Comparison of ENCODE assay signal across 8 cellular contexts in the genomic region with DNA sequence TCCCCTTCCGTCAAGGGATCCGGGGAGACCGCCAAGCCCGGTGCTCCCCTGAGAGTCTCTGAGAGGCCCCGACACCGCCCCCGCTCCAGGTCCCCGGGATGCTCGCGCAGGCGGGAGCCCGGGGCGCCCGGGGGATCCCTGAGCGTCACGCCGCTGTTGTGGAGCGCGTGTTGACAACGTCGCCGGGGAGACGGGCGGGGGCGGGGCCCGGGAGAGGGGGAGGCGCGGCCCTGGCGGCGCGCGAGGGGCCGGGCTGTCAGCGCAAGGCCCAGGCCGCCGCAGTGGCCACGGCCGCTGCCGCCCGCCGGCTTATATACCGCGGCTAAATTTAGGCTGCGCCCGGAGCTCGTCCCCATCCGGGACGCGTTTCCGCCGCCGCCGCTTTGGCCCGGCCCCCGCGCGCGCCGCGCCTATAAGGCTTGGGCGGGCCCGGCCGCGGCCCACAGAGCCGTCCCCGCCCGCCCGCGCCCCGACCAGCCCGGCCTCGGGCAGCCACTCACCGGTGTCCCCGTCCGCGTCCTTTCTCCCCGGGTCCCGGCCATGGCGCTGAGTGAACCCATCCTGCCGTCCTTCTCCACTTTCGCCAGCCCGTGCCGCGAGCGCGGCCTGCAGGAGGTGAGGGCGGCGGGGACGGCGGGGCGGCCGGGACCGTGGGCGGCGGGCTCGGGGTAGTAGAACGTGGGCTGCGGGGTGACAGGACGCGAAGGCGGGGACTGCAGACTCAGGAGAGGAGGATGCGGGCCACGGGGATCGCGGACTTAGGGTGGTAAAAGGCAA. TPM values are rescaled to one million over a fixed set of nuclear protein-coding genes. Genes with fewer than 3 reads are reported as not detected.
DNase-seq lines count a peak whose midpoint lies in the region; ATAC-seq and TF ChIP-seq lines count a peak whose summit lies in the region.

Gene KLF2, plus strand, starts transcription at position 443 of the 777 bp plus-strand sequence. Its CDS starts 98 bp downstream, at position 541.

- H3K9ac ChIP-seq in liver (ENCODE audit: low read depth in 1 of 2, low read length in 2 of 2): peak within 1 kb of the TSS in 1 of 2 donors; percentile 8

- no peaks in the 10 kb centered on the region for H3K9me3 ChIP-seq in liver (ENCODE audit: control insufficient read depth in 4 of 4, low read length in 3 of 4)

- H3K4me3 Mint-ChIP-seq in activated CD4-positive, alpha-beta T cell treated with anti-CD3 and anti-CD28 coated beads, Interleukin-2, amount 10 ng/mL, durations not matched to agents 24 days and 14 days: peak within 1 kb of the TSS; percentile 87

- no peaks in the 10 kb centered on the region for H3K27me3 ChIP-seq in liver (ENCODE audit: control insufficient read depth in 4 of 4, insufficient read depth in 4 of 4, low read length in 3 of 4)

- H3K27me3 Mint-ChIP-seq in activated CD4-positive, alpha-beta T cell treated with anti-CD3 and anti-CD28 coated beads, Interleukin-2, amount 10 ng/mL, durations not matched to agents 24 days and 14 days: peaks cover 43% of the 10 kb centered on the region

- peak; percentile 72 for ATAC-seq in HG02852 (IDR thresholded peaks at IDR 0.05; ENCODE audit: unreplicated experiment)

- peaks cover 31% of the 10 kb centered on the region for H3K4me1 Mint-ChIP-seq in activated CD4-positive, alpha-beta T cell treated with anti-CD3 and anti-CD28 coated beads, Interleukin-2, amount 10 ng/mL, durations not matched to agents 24 days and 14 days

- peaks cover 0 to 12% (median 3%) of the 10 kb centered on the region in 4 donors for H3K4me1 ChIP-seq in liver (ENCODE audit: control insufficient read depth in 4 of 4, insufficient read depth in 4 of 4, low read length in 3 of 4)

- 2% methylated on average over 105 of the region's 105 CpGs for WGBS in liver

- H3K36me3 Mint-ChIP-seq in activated CD4-positive, alpha-beta T cell treated with anti-CD3 and anti-CD28 coated beads, Interleukin-2, amount 10 ng/mL, durations not matched to agents 24 days and 14 days (ENCODE audit: low read depth): peaks cover 27% of the 10 kb centered on the region

- DNase-seq in NCI-H146 (lab: John Stamatoyannopoulos, UW): peak; percentile 72
- DNase-seq in NCI-H146 treated with DMSO at 0.1 percent for 48 hours (lab: John Stamatoyannopoulos, UW; ENCODE audit: unreplicated experiment): no peak
- DNase-seq in NCI-H2171 (lab: John Stamatoyannopoulos, UW): peak; percentile 72
- DNase-seq in activated CD4-positive, alpha-beta T cell treated with anti-CD3 and anti-CD28 coated beads, Interleukin-2, amount 10 ng/mL, durations not matched to agents 24 days and 14 days: peak; percentile 98
- DNase-seq in dedifferentiated amniotic fluid mesenchymal stem cell (ENCODE audit: extremely low spot score): peak; percentile 87
- DNase-seq in stimulated activated CD4-positive, alpha-beta T cell treated with anti-CD3 and anti-CD28 coated beads, Interleukin-2, amount 100 ng/mL, for 48 hours: peak; percentile 63 to 69

- intact Hi-C loops in activated CD4-positive, alpha-beta T cell treated with anti-CD3 and anti-CD28 coated beads, Interleukin-2, amount 10 ng/mL, durations not matched to agents 24 days and 14 days (cut with micrococcal nuclease): loop anchor here (10.0 kb wide), 2 partner anchors 60 to 250 kb away; partner anchors contain the start of gene TPM4

- TF ChIP-seq CTCF in liver (IDR thresholded peaks at IDR 0.05; ENCODE audit: low read depth, low read length, missing input control): no peak

- no peaks in the 10 kb centered on the region for H3K9me3 Mint-ChIP-seq in activated CD4-positive, alpha-beta T cell treated with anti-CD3 and anti-CD28 coated beads, Interleukin-2, amount 10 ng/mL, durations not matched to agents 24 days and 14 days

- peak within 1 kb of the TSS; percentile 58 for H3K27ac Mint-ChIP-seq in activated CD4-positive, alpha-beta T cell treated with anti-CD3 and anti-CD28 coated beads, Interleukin-2, amount 10 ng/mL, durations not matched to agents 24 days and 14 days

- H3K4me3 ChIP-seq in liver (ENCODE audit: low read depth in 1 of 3, low read length in 3 of 3): peak within 1 kb of the TSS; percentile 54 to 73 (median 61)

- TF ChIP-seq RAD21 in liver (IDR thresholded peaks at IDR 0.05): no peak

- peak within 1 kb of the TSS; percentile 69 to 80 for H3K27ac ChIP-seq in liver (ENCODE audit: low read depth in 1 of 2, low read length in 2 of 2)

- peaks cover 0 to 1% (median 0%) of the 10 kb centered on the region in 4 donors for H3K36me3 ChIP-seq in liver (ENCODE audit: control insufficient read depth in 4 of 4, insufficient read depth in 3 of 4, low read depth in 1 of 4, low read length in 3 of 4)

TF ChIP-seq in liver, 16 proteins besides CTCF, POLR2A, EP300 and RAD21:
- peak; percentile 19 for TF ChIP-seq SP1 (IDR thresholded peaks at IDR 0.05)
- TF ChIP-seq, protein P1, sequence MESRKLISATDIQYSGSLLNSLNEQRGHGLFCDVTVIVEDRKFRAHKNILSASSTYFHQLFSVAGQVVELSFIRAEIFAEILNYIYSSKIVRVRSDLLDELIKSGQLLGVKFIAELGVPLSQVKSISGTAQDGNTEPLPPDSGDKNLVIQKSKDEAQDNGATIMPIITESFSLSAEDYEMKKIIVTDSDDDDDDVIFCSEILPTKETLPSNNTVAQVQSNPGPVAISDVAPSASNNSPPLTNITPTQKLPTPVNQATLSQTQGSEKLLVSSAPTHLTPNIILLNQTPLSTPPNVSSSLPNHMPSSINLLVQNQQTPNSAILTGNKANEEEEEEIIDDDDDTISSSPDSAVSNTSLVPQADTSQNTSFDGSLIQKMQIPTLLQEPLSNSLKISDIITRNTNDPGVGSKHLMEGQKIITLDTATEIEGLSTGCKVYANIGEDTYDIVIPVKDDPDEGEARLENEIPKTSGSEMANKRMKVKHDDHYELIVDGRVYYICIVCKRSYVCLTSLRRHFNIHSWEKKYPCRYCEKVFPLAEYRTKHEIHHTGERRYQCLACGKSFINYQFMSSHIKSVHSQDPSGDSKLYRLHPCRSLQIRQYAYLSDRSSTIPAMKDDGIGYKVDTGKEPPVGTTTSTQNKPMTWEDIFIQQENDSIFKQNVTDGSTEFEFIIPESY (IDR thresholded peaks at IDR 0.05): no peak
- TF ChIP-seq HNF4A (conservative IDR thresholded peaks at IDR 0.05): no peak
- peak in 1 of 2 donors; percentile 46 for TF ChIP-seq EGR1 (IDR thresholded peaks at IDR 0.05; ENCODE audit: low read depth in 2 of 2)
- peak in 1 of 2 donors; percentile 11 for TF ChIP-seq GABPA (IDR thresholded peaks at IDR 0.05 in 1 of 2, conservative IDR thresholded peaks at IDR 0.05 in 1 of 2)
- TF ChIP-seq, protein P2, sequence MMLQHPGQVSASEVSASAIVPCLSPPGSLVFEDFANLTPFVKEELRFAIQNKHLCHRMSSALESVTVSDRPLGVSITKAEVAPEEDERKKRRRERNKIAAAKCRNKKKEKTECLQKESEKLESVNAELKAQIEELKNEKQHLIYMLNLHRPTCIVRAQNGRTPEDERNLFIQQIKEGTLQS (IDR thresholded peaks at IDR 0.05): no peak
TF ChIP-seq in liver: peak in this region for 3.

RNA-seq across cellular contexts. Expression of gene KLF2, which starts in this region (rescaled TPM):
- 2.2 and 3.7 TPM in 2 replicates for total RNA-seq in activated CD4-positive, alpha-beta T cell treated with anti-CD3 and anti-CD28 coated beads, Interleukin-2, amount 10 ng/mL, durations not matched to agents 24 days and 14 days
- 10 to 100 TPM in 1 of 2 donors, 1 to 10 TPM in 1; 4.0 to 11.2 TPM for total RNA-seq in liver
- polyA plus RNA-seq in liver: 1 to 10 TPM; 3.9 to 4.4 TPM
